Comparison of ENCODE assay signal across 7 cellular contexts in genomic region chr1:51728611-51729155, GRCh38.
DNase-seq lines count a peak whose midpoint lies in the region; ATAC-seq, FAIRE-seq and TF ChIP-seq lines count a peak whose summit lies in the region.

No MANE protein-coding gene starts in this region.

- ATAC-seq in HG02571 (IDR thresholded peaks at IDR 0.05; ENCODE audit: unreplicated experiment): no peak

- no peaks in the 10 kb centered on the region for H3K27me3 ChIP-seq in small intestine (ENCODE audit: control insufficient read depth in 2 of 2, insufficient read depth in 2 of 2, low read length in 2 of 2)

- 24 to 41% (median 30%) methylated on average over 12 of the region's 12 CpGs for WGBS in small intestine, 3 donors

- H3K4me1 ChIP-seq in small intestine (ENCODE audit: control insufficient read depth in 2 of 2, insufficient read depth in 1 of 2, low read depth in 1 of 2, low read length in 1 of 2): peaks cover 2 to 3% of the 10 kb centered on the region in 2 donors

- H3K36me3 Mint-ChIP-seq in HFFc6 (ENCODE audit: low read depth): no peaks in the 10 kb centered on the region

- H3K4me3 ChIP-seq in foreskin fibroblast (ENCODE audit: low read depth in 1 of 2, low read length in 2 of 2): peak overlapping the region; percentile 64 to 70
- H3K4me3 ChIP-seq in small intestine (ENCODE audit: low read depth in 1 of 2, low read length in 2 of 2): peak overlapping the region; percentile 73 to 88

- FAIRE-seq in small intestine (lab: Jason Lieb, UNC): no peak

- peaks cover 41% of the 10 kb centered on the region for H3K4me1 Mint-ChIP-seq in HFFc6 (ENCODE audit: low read depth)

- peaks cover 2% of the 10 kb centered on the region; the same call in 1 of the 2 replicates for H3K27me3 Mint-ChIP-seq in HFFc6 (ENCODE audit: insufficient read depth)

- H3K4me3 Mint-ChIP-seq in HFFc6: peak overlapping the region; percentile 89

- no peak for DNase-seq in HFFc6
- peak; percentile 3 for DNase-seq in SW480 (ENCODE audit: low spot score)
- no peak for DNase-seq in foreskin fibroblast
- DNase-seq in small intestine: no peak
- no peak for DNase-seq in HuH-7 (ENCODE audit: low spot score)
- no peak for DNase-seq in NCI-H2081 treated with DMSO at 0.1 percent for 48 hours (lab: John Stamatoyannopoulos, UW)

- H3K9me3 Mint-ChIP-seq in HFFc6: no peaks in the 10 kb centered on the region

- H3K9me3 ChIP-seq in small intestine (ENCODE audit: control insufficient read depth, low read depth): no peaks in the 10 kb centered on the region

- TF ChIP-seq CTCF in HFFc6 (IDR thresholded peaks at IDR 0.05) (no peak), foreskin fibroblast (IDR thresholded peaks at IDR 0.05; ENCODE audit: low read depth, low read length) (no peak)

- peak overlapping the region in 1 of 2 donors; percentile 84 for H3K27ac ChIP-seq in small intestine (ENCODE audit: low read depth in 1 of 2, low read length in 1 of 2)

- H3K27ac Mint-ChIP-seq in HFFc6: peak overlapping the region; percentile 58

- H3K36me3 ChIP-seq in small intestine (ENCODE audit: control insufficient read depth in 2 of 2, insufficient read depth in 2 of 2, low read length in 2 of 2): no peaks in the 10 kb centered on the region
